Comparison of ENCODE assay signal across 8 cellular contexts in genomic region chr1:15323351-15323988, GRCh38.
DNase-seq lines count a peak whose midpoint lies in the region; ATAC-seq, FAIRE-seq and TF ChIP-seq lines count a peak whose summit lies in the region.

No MANE protein-coding gene starts in this region.

- WGBS in A549 (ENCODE audit: missing lambda C conversion rate) = 23% methylated on average over 13 of the region's 15 CpGs

- peak overlapping the region; percentile 58 for H3K4me2 ChIP-seq in A549

- peaks cover 28% of the 10 kb centered on the region for H3K4me1 Mint-ChIP-seq in WTC11

- peak overlapping the region; percentile 78 to 87 for H3K27ac ChIP-seq in A549

- peak; percentile 82 to 84 for TF ChIP-seq RAD21 in A549 (conservative IDR thresholded peaks at IDR 0.05 in 1 of 2, IDR thresholded peaks at IDR 0.05 in 1 of 2)

- TF ChIP-seq POLR2A in A549 (IDR thresholded peaks at IDR 0.05; ENCODE audit: low read length) = no peak

- POLR2A ChIA-PET in A549 (lab: Yijun Ruan, JAX) = interaction anchor here (1.2 to 1.8 kb wide), 3 partner anchors 87 to 108 kb away, joined by 3 to 11 read pairs (median 6); partner anchors contain the start of gene EFHD2
- POLR2A ChIA-PET in WTC11 (lab: Charles Lee) = no interaction called here

- peaks cover 16% of the 10 kb centered on the region; the same call in 2 of the 3 replicates for H3K9me3 ChIP-seq in A549

- no peaks in the 10 kb centered on the region for H3K27me3 Mint-ChIP-seq in WTC11 (ENCODE audit: low read depth)

- H3K27ac Mint-ChIP-seq in WTC11 = no peak overlapping the region

- no peak overlapping the region for H3K4me3 Mint-ChIP-seq in WTC11

- H3K36me3 Mint-ChIP-seq in WTC11 = no peaks in the 10 kb centered on the region

- DNase-seq in A549 (ENCODE audit: low read depth in 1 of 2, low spot score in 1 of 2) = peak; percentile 46 to 83
- peak; percentile 66 for DNase-seq in GM19239 (ENCODE audit: insufficient read length, low spot score)
- DNase-seq in NCI-H2196 (lab: John Stamatoyannopoulos, UW; ENCODE audit: unreplicated experiment) = peak; percentile 77
- DNase-seq in WTC11 (ENCODE audit: low spot score) = peak; percentile 80
- DNase-seq in bronchial epithelial cell (ENCODE audit: low read depth) = peak; percentile 65
- DNase-seq in islet precursor cell = peak; percentile 86
- peak; percentile 78 for DNase-seq in stimulated activated CD4-positive, alpha-beta T cell treated with anti-CD3 and anti-CD28 coated beads, Interleukin-15, amount 100 ng/mL, for 24 hours

- peak; percentile 94 to 95 for ATAC-seq in A549
- peak; percentile 85 for ATAC-seq in WTC11
- ATAC-seq in GM21723 (IDR thresholded peaks at IDR 0.05; ENCODE audit: unreplicated experiment) = no peak

- no peak for FAIRE-seq in A549 (lab: Jason Lieb, UNC)
- FAIRE-seq in GM19239 (lab: Jason Lieb, UNC) = peak; percentile 98
- FAIRE-seq in bronchial epithelial cell (lab: Jason Lieb, UNC) = no peak

- TF ChIP-seq EP300 in A549 (IDR thresholded peaks at IDR 0.05) = no peak

- H3K36me3 ChIP-seq in bronchial epithelial cell (ENCODE audit: control insufficient read depth, insufficient read depth, low read length) = no peaks in the 10 kb centered on the region

- H3K4me3 ChIP-seq in A549 (no peak overlapping the region), bronchial epithelial cell (ENCODE audit: low read depth, low read length) (no peak overlapping the region)

- no peaks in the 10 kb centered on the region for H3K27me3 ChIP-seq in bronchial epithelial cell (ENCODE audit: control insufficient read depth, insufficient read depth, low read length)

- peaks cover 11% of the 10 kb centered on the region for H3K9me3 Mint-ChIP-seq in WTC11

- peaks cover 18% of the 10 kb centered on the region for H3K4me1 ChIP-seq in A549

- peak; percentile 85 for TF ChIP-seq CTCF in A549 (IDR thresholded peaks at IDR 0.05)
- TF ChIP-seq CTCF in WTC11 (IDR thresholded peaks at IDR 0.05) = peak; percentile 97
- TF ChIP-seq CTCF in bronchial epithelial cell (IDR thresholded peaks at IDR 0.05; ENCODE audit: insufficient read depth, low read length, severe bottlenecking) = peak; percentile 93

- CTCF ChIA-PET in A549 (lab: Yijun Ruan, JAX) = interaction anchor here (0.6 to 4.6 kb wide), 49 partner anchors 10 to 606 kb away, joined by 3 to 150 read pairs (median 6); partner anchors contain the start of genes CTRC, EFHD2 and TMEM51
- CTCF ChIA-PET in WTC11 (lab: Charles Lee) = interaction anchor here (0.6 to 3.2 kb wide), 45 partner anchors 8 to 1431 kb away, joined by 3 to 118 read pairs (median 4); partner anchors contain the start of gene EFHD2

TF ChIP-seq in A549, 52 proteins besides CTCF, POLR2A, EP300 and RAD21:
- TF ChIP-seq E2F6 (IDR thresholded peaks at IDR 0.05; ENCODE audit: borderline replicate concordance, low read depth) (peak; percentile 49), CHD2 (IDR thresholded peaks at IDR 0.05; ENCODE audit: low read length, partially characterized antibody) (no peak), EHF (CRISPR knock-in tag; IDR thresholded peaks at IDR 0.05) (no peak), SMC3 (IDR thresholded peaks at IDR 0.05) (peak; percentile 92), ZNF302 (CRISPR knock-in tag; IDR thresholded peaks at IDR 0.05) (no peak), KDM5A (IDR thresholded peaks at IDR 0.05) (no peak), MAX (IDR thresholded peaks at IDR 0.05) (peak; percentile 52; the same call in 1 of the 2 replicates), HOXB13 (CRISPR knock-in tag; IDR thresholded peaks at IDR 0.05; ENCODE audit: low read depth) (peak; percentile 20; the same call in 1 of the 2 replicates), BHLHE40 (IDR thresholded peaks at IDR 0.05; ENCODE audit: low read depth, low read length) (no peak)

TF ChIP-seq in WTC11, 78 proteins besides CTCF, POLR2A, EP300 and RAD21:
- TF ChIP-seq FOXP4 (CRISPR knock-in tag; IDR thresholded peaks at IDR 0.05) (no peak), ZNF425 (CRISPR knock-in tag; conservative IDR thresholded peaks at IDR 0.05) (no peak), SMAD4 (CRISPR knock-in tag; IDR thresholded peaks at IDR 0.05) (no peak), ZNF138 (CRISPR knock-in tag; conservative IDR thresholded peaks at IDR 0.05) (no peak)
TF ChIP-seq in WTC11: peak in this region for 0.

Comparison
In these comparisons a context has a peak if more than half of its experiments do, and no peak if none do; other contexts are left out.
1. Of the 8 proteins assayed by ChIP-seq in both WTC11 and A549: peak only in WTC11: none; only in A549: MAX; in both: CTCF; in neither: 6.